Comparison of ENCODE assay signal across 12 cellular contexts in the genomic region with DNA sequence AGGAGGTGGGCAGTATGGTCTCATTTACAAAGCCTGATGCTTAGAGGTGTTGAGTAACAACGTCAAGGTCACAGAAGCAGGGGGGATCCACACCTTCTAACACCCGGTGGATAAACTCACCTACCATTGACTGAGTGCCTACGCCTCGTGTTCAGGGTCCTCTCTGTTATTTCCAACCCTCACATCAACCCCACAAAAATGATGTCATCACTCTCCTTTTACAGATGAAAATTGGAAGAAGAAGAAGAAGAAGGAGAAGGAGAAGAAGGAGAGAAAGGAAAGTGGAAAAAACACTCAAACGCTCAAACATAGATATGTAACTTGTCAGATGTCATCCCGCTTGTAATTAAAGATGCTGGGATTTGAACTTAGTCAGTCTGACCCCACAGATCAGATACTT. TPM values are rescaled to one million over a fixed set of nuclear protein-coding genes. Genes with fewer than 3 reads are reported as not detected.
DNase-seq lines count a peak whose midpoint lies in the region; ATAC-seq and TF ChIP-seq lines count a peak whose summit lies in the region.
"Had no signal": no experiment of that assay in that cellular context is flagged by ENCODE, and none has a peak within 500 bp of the region (broad histone marks: within the 10 kb centered on the region; RNA-seq: fewer than 3 reads in every experiment).

No MANE protein-coding gene starts in this region.

- peaks cover 29% of the 10 kb centered on the region for H3K27me3 Mint-ChIP-seq in WTC11 (ENCODE audit: low read depth)

- H3K27me3 ChIP-seq in HUES6 (ENCODE audit: control insufficient read depth, insufficient read depth, low read length) (peaks cover 41% of the 10 kb centered on the region), iPS-18a (ENCODE audit: control insufficient read depth, insufficient read depth, low read length) (peaks cover 35% of the 10 kb centered on the region)

- DNase-seq in WTC11 (ENCODE audit: low spot score): no peak
- no peak for DNase-seq in substantia nigra (lab: John Stamatoyannopoulos, UW)
- DNase-seq in stimulated activated naive CD4-positive, alpha-beta T cell treated with Interleukin-2 at 50 U/mL for 16 hours (lab: John Stamatoyannopoulos, UW): no peak
- DNase-seq in NCI-H1105 (lab: John Stamatoyannopoulos, UW): no peak
- DNase-seq in stimulated activated CD4-positive, alpha-beta T cell treated with anti-CD3 and anti-CD28 coated beads, Interleukin-4, amount 100 ng/mL, for 24 hours: no peak
- DNase-seq: GDM1, T1000 had no signal

- no peaks in the 10 kb centered on the region for H3K9me3 ChIP-seq in HUES6 (ENCODE audit: control insufficient read depth, insufficient read depth, low read depth, low read length)
- no peaks in the 10 kb centered on the region for H3K9me3 ChIP-seq in iPS-18a (ENCODE audit: control insufficient read depth, low read depth, low read length)

- CTCF ChIA-PET in WTC11 (lab: Charles Lee): interaction anchor here (0.6 to 6.7 kb wide), 17 partner anchors 8 to 391 kb away, joined by 3 to 95 read pairs (median 5); partner anchors contain the start of gene PMVK

- TF ChIP-seq CTCF in WTC11 (IDR thresholded peaks at IDR 0.05): no peak

- H3K36me3 Mint-ChIP-seq in WTC11: no peaks in the 10 kb centered on the region
- H3K36me3 Mint-ChIP-seq: CD8-positive, alpha-beta T cell; stimulated activated memory B cell treated with anti-CD40 and anti-IgM and Interleukin-4, amounts not matched to agents 10 μg/mL and 1 μg/mL and 100 μg/mL, for 72 hours had no signal

- H3K4me3 ChIP-seq in HUES6 (ENCODE audit: low read depth, low read length): peak overlapping the region; percentile 30
- peak overlapping the region; percentile 25 for H3K4me3 ChIP-seq in iPS-18a (ENCODE audit: low read length)

- peaks cover 50% of the 10 kb centered on the region for H3K4me1 Mint-ChIP-seq in WTC11

- H3K27ac Mint-ChIP-seq in WTC11: no peak overlapping the region
- H3K27ac Mint-ChIP-seq: activated T-helper 2 cell treated with anti-CD3 and anti-CD28 coated beads, Interferon-gamma antibody, Interleukin-2, Interleukin-4, amounts not matched to agents 10 μg/mL and 5 μg/mL and 100 μg/mL, durations not matched to agents 14 hours and 24 hours and 36 hours; CD8-positive, alpha-beta T cell; stimulated activated memory B cell treated with anti-CD40 and anti-IgM and Interleukin-4, amounts not matched to agents 10 μg/mL and 1 μg/mL and 100 μg/mL, for 72 hours had no signal

- ATAC-seq in WTC11: no peak

- POLR2A ChIA-PET in WTC11 (lab: Charles Lee): interaction anchor here (1.1 to 1.7 kb wide), 6 partner anchors 8 to 303 kb away, joined by 3 to 10 read pairs (median 4); partner anchors contain the start of genes CHRNB2, PBXIP1 and SHC1

- peaks cover 39% of the 10 kb centered on the region for H3K4me1 ChIP-seq in HUES6 (ENCODE audit: control insufficient read depth, insufficient read depth, low read length)
- H3K4me1 ChIP-seq in iPS-18a (ENCODE audit: control insufficient read depth, low read depth, low read length): peaks cover 42% of the 10 kb centered on the region

- H3K9me3 Mint-ChIP-seq in WTC11: no peaks in the 10 kb centered on the region
- H3K9me3 Mint-ChIP-seq: activated T-helper 2 cell treated with anti-CD3 and anti-CD28 coated beads, Interferon-gamma antibody, Interleukin-2, Interleukin-4, amounts not matched to agents 10 μg/mL and 5 μg/mL and 100 μg/mL, durations not matched to agents 14 hours and 24 hours and 36 hours; CD8-positive, alpha-beta T cell; stimulated activated memory B cell treated with anti-CD40 and anti-IgM and Interleukin-4, amounts not matched to agents 10 μg/mL and 1 μg/mL and 100 μg/mL, for 72 hours had no signal

- peak overlapping the region; percentile 69 for H3K4me3 Mint-ChIP-seq in WTC11
- H3K4me3 Mint-ChIP-seq: CD8-positive, alpha-beta T cell had no signal

- no peak overlapping the region for H3K9ac ChIP-seq in HUES6 (ENCODE audit: low read length)
- no peak overlapping the region for H3K9ac ChIP-seq in iPS-18a (ENCODE audit: low read length)

- H3K36me3 ChIP-seq in HUES6 (ENCODE audit: control insufficient read depth, insufficient read depth, low read length) (no peaks in the 10 kb centered on the region), iPS-18a (ENCODE audit: control insufficient read depth, low read depth, low read length) (no peaks in the 10 kb centered on the region)

- H3K27ac ChIP-seq in HUES6 (ENCODE audit: low read depth, low read length) (no peak overlapping the region), iPS-18a (ENCODE audit: low read length) (no peak overlapping the region), substantia nigra (ENCODE audit: low read depth, low read length, poor library complexity, severe bottlenecking) (peak overlapping the region; percentile 60)

TF ChIP-seq in WTC11, 78 proteins besides CTCF, POLR2A, EP300 and RAD21:
- TF ChIP-seq, protein P1, sequence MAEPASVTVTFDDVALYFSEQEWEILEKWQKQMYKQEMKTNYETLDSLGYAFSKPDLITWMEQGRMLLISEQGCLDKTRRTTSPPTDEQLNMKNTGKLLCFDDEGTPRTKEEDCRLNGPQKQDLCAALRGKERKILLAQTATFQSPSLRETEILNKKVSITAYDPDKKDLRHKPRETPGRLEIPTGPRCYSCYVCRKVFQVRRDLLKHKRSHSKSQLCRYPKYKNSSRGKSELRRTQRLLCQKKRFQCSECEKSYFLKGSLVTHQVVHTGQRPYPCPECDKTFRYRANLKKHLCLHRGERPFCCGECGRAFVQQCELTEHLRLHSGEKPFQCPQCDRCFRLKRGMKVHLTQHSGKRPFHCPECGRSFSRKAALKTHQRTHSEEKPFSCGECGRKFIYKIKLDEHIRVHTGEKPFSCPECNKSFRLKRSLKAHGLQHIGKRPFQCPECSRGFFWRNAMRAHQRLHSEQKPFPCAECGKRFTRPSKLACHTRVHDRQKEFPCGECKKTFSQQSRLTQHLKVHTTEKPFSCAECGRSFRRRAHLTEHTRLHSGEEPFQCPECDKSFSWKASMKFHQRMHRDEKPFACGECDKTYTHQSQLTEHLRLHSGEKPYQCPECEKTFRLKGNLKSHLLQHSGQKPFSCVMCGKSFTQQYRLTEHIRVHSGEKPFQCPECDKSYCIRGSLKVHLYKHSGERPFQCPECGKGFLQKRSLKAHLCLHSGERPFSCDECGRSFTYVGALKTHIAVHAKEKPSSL (CRISPR knock-in tag; conservative IDR thresholded peaks at IDR 0.05): no peak
- TF ChIP-seq CDX4 (CRISPR knock-in tag; IDR thresholded peaks at IDR 0.05; ENCODE audit: borderline replicate concordance) (no peak), CBFB (CRISPR knock-in tag; IDR thresholded peaks at IDR 0.05; ENCODE audit: low read depth) (no peak), ZNF121 (CRISPR knock-in tag; IDR thresholded peaks at IDR 0.05) (no peak), NFATC4 (CRISPR knock-in tag; IDR thresholded peaks at IDR 0.05) (no peak), CREM (CRISPR knock-in tag; IDR thresholded peaks at IDR 0.05) (no peak), TP53 (CRISPR knock-in tag; IDR thresholded peaks at IDR 0.05) (no peak), ZNF219 (CRISPR knock-in tag; IDR thresholded peaks at IDR 0.05; ENCODE audit: borderline replicate concordance) (no peak)
TF ChIP-seq in WTC11: peak in this region for 0.

RNA-seq across cellular contexts. Expression of gene KCNN3, which starts 0.7 kb away (rescaled TPM):
- total RNA-seq in WTC11 (2021): 1.3 to 2.1 TPM (median 1.9 TPM) in 3 replicates
